Comparison of ENCODE assay signal across 1 cellular context in genomic region chr11:66064571-66064970, GRCh38.
TF ChIP-seq lines count a peak whose summit lies in the region.

No MANE protein-coding gene starts in this region.

TF ChIP-seq in K562, 482 proteins besides CTCF, POLR2A, EP300 and RAD21:
- TF ChIP-seq RBM25 (IDR thresholded peaks at IDR 0.05; ENCODE audit: low read depth, low read length, severe bottlenecking): peak; percentile 62
- no peak for TF ChIP-seq GTF2E2 (tag; IDR thresholded peaks at IDR 0.05)
- peak; percentile 80 for TF ChIP-seq ZNF121 (CRISPR knock-in tag; conservative IDR thresholded peaks at IDR 0.05)
